ENCODE assay signal across 8 cellular contexts in the genomic region with DNA sequence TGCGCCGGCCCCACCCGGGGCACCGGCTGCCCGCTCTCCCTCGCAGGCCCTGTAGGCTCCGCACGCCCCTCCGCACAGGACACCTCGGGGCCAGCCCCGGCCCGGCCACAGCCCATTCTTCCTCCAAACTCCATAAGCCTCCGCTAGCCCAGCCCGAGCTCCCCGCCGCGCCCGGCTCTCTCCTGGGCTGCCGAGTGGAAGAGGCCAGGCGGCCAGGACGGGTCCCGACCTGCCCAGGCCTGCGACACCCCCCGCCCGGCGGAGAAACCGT. TPM values are rescaled to one million over a fixed set of nuclear protein-coding genes. Genes with fewer than 3 reads are reported as not detected.
DNase-seq lines count a peak whose midpoint lies in the region; ATAC-seq and TF ChIP-seq lines count a peak whose summit lies in the region.

No MANE protein-coding gene starts in this region.

- peak; percentile 65 for DNase-seq in ELR (ENCODE audit: low read depth)
- peak; percentile 42 for DNase-seq in HT1080 (ENCODE audit: low read depth)
- peak; percentile 65 for DNase-seq in activated CD4-positive, CD25-positive, alpha-beta regulatory T cell treated with anti-CD3 and anti-CD28 coated beads, Interleukin-2, amount 50 U/mL, for 72 hours
- peak; percentile 22 for DNase-seq in epidermal melanocyte (ENCODE audit: insufficient read length, low spot score)
- DNase-seq in type B pancreatic cell (ENCODE audit: extremely low spot score, unreplicated experiment), result peak; percentile 77
- DNase-seq in NCI-H774 (lab: John Stamatoyannopoulos, UW), result no peak

- no peaks in the 10 kb centered on the region for H3K9me3 ChIP-seq in muscle layer of colon (ENCODE audit: low read length)

- H3K4me1 ChIP-seq in muscle layer of colon (ENCODE audit: insufficient read depth, low read length), result peaks cover 18% of the 10 kb centered on the region

- peak overlapping the region; percentile 90 for H3K27ac ChIP-seq in muscle layer of colon (ENCODE audit: low read depth, low read length)

- H3K4me3 Mint-ChIP-seq in type B pancreatic cell, result peak overlapping the region; percentile 97

- peaks cover 4% of the 10 kb centered on the region for H3K36me3 Mint-ChIP-seq in type B pancreatic cell

- peak overlapping the region; percentile 37 for H3K9ac ChIP-seq in muscle layer of colon (ENCODE audit: low read length)

- H3K36me3 ChIP-seq in muscle layer of colon (ENCODE audit: insufficient read depth, low read length), result no peaks in the 10 kb centered on the region

- H3K9me3 Mint-ChIP-seq in type B pancreatic cell, result no peaks in the 10 kb centered on the region

- H3K4me1 Mint-ChIP-seq in type B pancreatic cell (ENCODE audit: unreplicated experiment), result peaks cover 26% of the 10 kb centered on the region

- H3K27ac Mint-ChIP-seq in type B pancreatic cell, result peak overlapping the region; percentile 87

- no peaks in the 10 kb centered on the region for H3K27me3 ChIP-seq in muscle layer of colon (ENCODE audit: control insufficient read depth in 1 of 2, insufficient read depth in 2 of 2, low read length in 2 of 2)

- peaks cover 2% of the 10 kb centered on the region for H3K27me3 Mint-ChIP-seq in type B pancreatic cell

- TF ChIP-seq CTCF in type B pancreatic cell (conservative IDR thresholded peaks at IDR 0.05), result no peak

- peak overlapping the region; percentile 93 to 95 for H3K4me3 ChIP-seq in muscle layer of colon (ENCODE audit: low read depth in 1 of 2, low read length in 2 of 2)

- ATAC-seq in GM21515 (IDR thresholded peaks at IDR 0.05; ENCODE audit: unreplicated experiment), result peak; percentile 35

RNA-seq across cellular contexts. Expression of a gene that starts 0.4 kb away (rescaled TPM):
- 49.2 and 58.4 TPM in 2 replicates for total RNA-seq in HT1080 (2014; rRNA removed; shearing (Covaris generic))
- polyA plus RNA-seq in HT1080 (2015; cell fraction: cytosol; rRNA removed), result 32.1 and 39.5 TPM in 2 replicates
- 57.2 and 60.4 TPM in 2 replicates for polyA plus RNA-seq in HT1080 (2015; cell fraction: nucleus; rRNA removed)
- total RNA-seq in type B pancreatic cell (ENCODE audit: low replicate concordance), result 122 and 133 TPM in 2 replicates

RNA-seq across cellular contexts. Expression of a gene that starts 2.1 kb away (rescaled TPM):
- 16.0 and 18.6 TPM in 2 replicates for total RNA-seq in HT1080 (2014; rRNA removed; shearing (Covaris generic))
- 8.3 and 11.6 TPM in 2 replicates for polyA plus RNA-seq in HT1080 (2015; cell fraction: cytosol; rRNA removed)
- polyA plus RNA-seq in HT1080 (2015; cell fraction: nucleus; rRNA removed), result 61.8 and 63.9 TPM in 2 replicates
- 26.5 and 29.7 TPM in 2 replicates for total RNA-seq in type B pancreatic cell (ENCODE audit: low replicate concordance)
